In the genomic region with DNA sequence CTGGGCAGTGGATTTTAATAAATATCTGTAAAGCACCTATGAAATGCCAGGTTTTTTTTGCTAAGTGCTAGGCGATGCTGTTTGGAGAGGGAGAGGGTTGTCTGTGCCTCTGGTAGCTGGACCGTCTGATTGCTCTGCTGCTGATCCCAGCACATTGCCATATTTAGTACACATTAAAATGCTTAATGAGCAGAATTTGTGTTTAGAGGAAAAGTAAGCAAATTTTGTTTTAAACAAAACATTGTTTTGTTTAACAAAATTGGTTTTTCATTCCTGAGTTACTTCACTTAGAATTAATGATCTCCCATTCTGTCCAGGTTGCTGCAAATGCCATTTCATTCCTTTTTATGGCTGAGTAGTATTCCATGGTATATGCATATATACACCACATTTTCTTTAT, we compare ENCODE assay signal across 1 cellular context.
TF ChIP-seq lines count a peak whose summit lies in the region.

No MANE protein-coding gene starts in this region.

TF ChIP-seq in HepG2, 621 proteins besides CTCF, POLR2A, EP300 and RAD21:
- TF ChIP-seq SATB2 (CRISPR knock-in tag; IDR thresholded peaks at IDR 0.05) (no peak), ZMYM3 (CRISPR knock-in tag; IDR thresholded peaks at IDR 0.05) (no peak), MAFF (IDR thresholded peaks at IDR 0.05; ENCODE audit: low read depth, low read length) (peak; percentile 59; the same call in 1 of the 2 replicates), CBX2 (IDR thresholded peaks at IDR 0.05; ENCODE audit: low read depth, low read length) (no peak), CBX2 (CRISPR knock-in tag; IDR thresholded peaks at IDR 0.05; ENCODE audit: low read depth) (no peak), THAP7 (CRISPR knock-in tag; IDR thresholded peaks at IDR 0.05) (no peak), MAFK (conservative IDR thresholded peaks at IDR 0.05 in 1 of 2, IDR thresholded peaks at IDR 0.05 in 1 of 2; ENCODE audit: low read length in 2 of 2) (peak; percentile 23 to 64; a peak in 3 of 4 replicates)
